Comparison of ENCODE assay signal across 8 cellular contexts in genomic region chr7:101815826-101816488, GRCh38.
DNase-seq lines count a peak whose midpoint lies in the region; ATAC-seq and TF ChIP-seq lines count a peak whose summit lies in the region.

No MANE protein-coding gene starts in this region.

- peaks cover 16% of the 10 kb centered on the region for H3K4me1 Mint-ChIP-seq in memory B cell

- peak overlapping the region; percentile 84 for H3K4me3 Mint-ChIP-seq in memory B cell

- no peaks in the 10 kb centered on the region for H3K27me3 Mint-ChIP-seq in memory B cell

- DNase-seq in AG09319 (ENCODE audit: extremely low read depth, low read depth) = peak; percentile 38
- DNase-seq in NCI-H748 (lab: John Stamatoyannopoulos, UW; ENCODE audit: unreplicated experiment) = peak; percentile 79
- peak; percentile 63 to 71 for DNase-seq in activated CD4-positive, alpha-beta T cell treated with anti-CD3 and anti-CD28 coated beads, Interleukin-2, amount 50 U/mL, for 48 hours
- peak; percentile 45 to 61 (median 60) for DNase-seq in effector memory CD4-positive, alpha-beta T cell
- DNase-seq in memory B cell (ENCODE audit: low spot score in 2 of 2) = peak; percentile 62 to 77
- peak in 2 of 3 donors; percentile 56 to 70 for DNase-seq in stimulated activated CD4-positive, alpha-beta T cell treated with anti-CD3 and anti-CD28 coated beads, TNF-alpha, amount 100 ng/mL, for 48 hours (ENCODE audit: low read depth in 3 of 3)

- no peaks in the 10 kb centered on the region for H3K9me3 Mint-ChIP-seq in memory B cell

- no peaks in the 10 kb centered on the region for H3K27me3 ChIP-seq in effector memory CD4-positive, alpha-beta T cell (replicated peaks; ENCODE audit: control insufficient read depth, insufficient read depth, low read length, poor library complexity, severe bottlenecking)

- no peaks in the 10 kb centered on the region for H3K9me3 ChIP-seq in effector memory CD4-positive, alpha-beta T cell (ENCODE audit: control insufficient read depth, low read length)

- ATAC-seq in GM19023 (IDR thresholded peaks at IDR 0.05; ENCODE audit: unreplicated experiment) (peak; percentile 50), HG03280 (IDR thresholded peaks at IDR 0.05; ENCODE audit: unreplicated experiment) (peak; percentile 55), memory B cell (ENCODE audit: low read depth) (peak; percentile 77)

- peaks cover 8% of the 10 kb centered on the region for H3K4me1 ChIP-seq in effector memory CD4-positive, alpha-beta T cell (ENCODE audit: control insufficient read depth, insufficient read depth, low read length, poor library complexity, severe bottlenecking)

- H3K36me3 ChIP-seq in effector memory CD4-positive, alpha-beta T cell (ENCODE audit: control insufficient read depth, insufficient read depth, low read length) = no peaks in the 10 kb centered on the region

- peak overlapping the region; percentile 68 for H3K27ac Mint-ChIP-seq in memory B cell

- H3K27ac ChIP-seq in effector memory CD4-positive, alpha-beta T cell (ENCODE audit: insufficient read depth, low read length, poor library complexity, severe bottlenecking) = peak overlapping the region; percentile 32

- peak overlapping the region; percentile 76 for H3K4me3 ChIP-seq in effector memory CD4-positive, alpha-beta T cell (ENCODE audit: insufficient read depth, low read depth, low read length, poor library complexity, severe bottlenecking)

- TF ChIP-seq CTCF in AG09319 (IDR thresholded peaks at IDR 0.05; ENCODE audit: low read depth, low read length) = no peak; the same call in none of the 2 replicates

- no peaks in the 10 kb centered on the region for H3K36me3 Mint-ChIP-seq in memory B cell

Comparison
In these comparisons a context has a peak if more than half of its experiments do, and no peak if none do; other contexts are left out.
1. Peak in every context shown above with its lines: DNase-seq, ATAC-seq, H3K4me3 ChIP-seq and H3K27ac ChIP-seq.